ENCODE assay signal across 8 cellular contexts in genomic region chr15:97717806-97718205, GRCh38.
"Had no signal": no experiment of that assay in that cellular context is flagged by ENCODE, and none has a peak within 500 bp of the region (broad histone marks: within the 10 kb centered on the region; RNA-seq: fewer than 3 reads in every experiment).

No MANE protein-coding gene starts in this region.

- H3K4me3 Mint-ChIP-seq: IgD-negative memory B cell had no signal

- H3K27ac Mint-ChIP-seq: IgD-negative memory B cell had no signal

- H3K4me1 Mint-ChIP-seq: IgD-negative memory B cell had no signal

- H3K9ac ChIP-seq: KMS-11 had no signal

- H3K4me3 ChIP-seq: K562 had no signal

- DNase-seq: IMR-90, KBM-7, KG1 had no signal

- ATAC-seq: HepG2, K562 had no signal

- H3K4me2 ChIP-seq: KMS-11 had no signal

- H3K27me3 Mint-ChIP-seq: IgD-negative memory B cell had no signal

- H3K27ac ChIP-seq: HL-60, KMS-11 had no signal

- H3K36me3 Mint-ChIP-seq: IgD-negative memory B cell had no signal
